ENCODE assay signal across 8 cellular contexts in genomic region chr4:73735231-73735630, GRCh38. TPM values are rescaled to one million over a fixed set of nuclear protein-coding genes. Genes with fewer than 3 reads are reported as not detected.
DNase-seq lines count a peak whose midpoint lies in the region; ATAC-seq and TF ChIP-seq lines count a peak whose summit lies in the region.

No MANE protein-coding gene starts in this region.

- in situ Hi-C loops in transverse colon (cut with MboI; ENCODE audit: low pct_ligation_motif_present in 1 of 4, low pct_unique_long_range_greater_than_20kb in 1 of 4, low sequenced_read_pairs in 3 of 4): no loop called here

- TF ChIP-seq POLR2A in transverse colon (IDR thresholded peaks at IDR 0.05): no peak

- 49 to 64% methylated on average over 2 to 3 of the region's 3 CpGs for WGBS in transverse colon (ENCODE audit: low coverage in 1 of 2), 2 donors

- H3K4me1 ChIP-seq in transverse colon: peaks cover 0 to 6% (median 2%) of the 10 kb centered on the region in 4 donors

- TF ChIP-seq EP300 in transverse colon (IDR thresholded peaks at IDR 0.05; ENCODE audit: low read depth): no peak

- H3K4me3 ChIP-seq in choroid plexus epithelial cell (ENCODE audit: low read depth, low read length) (no peak overlapping the region), transverse colon (no peak overlapping the region)

- ATAC-seq in GM21367 (IDR thresholded peaks at IDR 0.05; ENCODE audit: unreplicated experiment) (peak; percentile 84), HG03432 (IDR thresholded peaks at IDR 0.05; ENCODE audit: unreplicated experiment) (peak; percentile 91)

- TF ChIP-seq CTCF in choroid plexus epithelial cell (conservative IDR thresholded peaks at IDR 0.05; ENCODE audit: low read depth, low read length): no peak
- no peak for TF ChIP-seq CTCF in transverse colon (IDR thresholded peaks at IDR 0.05)

- no peak overlapping the region for H3K27ac ChIP-seq in transverse colon

- no peaks in the 10 kb centered on the region for H3K36me3 ChIP-seq in transverse colon

- no peaks in the 10 kb centered on the region for H3K9me3 ChIP-seq in transverse colon

- intact Hi-C loops in transverse colon (cut with DNase I; ENCODE audit: low total_unique reads): loop anchor here (10.0 kb wide), 1 partner anchor 380 kb away; no protein-coding TSS in a partner anchor

- H3K27me3 ChIP-seq in transverse colon: no peaks in the 10 kb centered on the region

- DNase-seq in EH (ENCODE audit: low read depth): peak; percentile 61
- DNase-seq in choroid plexus epithelial cell (ENCODE audit: low read depth): peak; percentile 50
- no peak for DNase-seq in HUDEP-2 (lab: John Stamatoyannopoulos, UW; ENCODE audit: unreplicated experiment in 76 of 76)
- DNase-seq in stimulated activated CD4-positive, alpha-beta T cell treated with anti-CD3 and anti-CD28 coated beads, Interleukin-2, amount 100 ng/mL, for 48 hours: no peak
- DNase-seq in activated gamma-delta T cell (lab: John Stamatoyannopoulos, UW): no peak
- no peak for DNase-seq in transverse colon

RNA-seq across cellular contexts. Expression of gene CXCL8, which starts 5.1 kb away (rescaled TPM):
- 1 to 10 TPM in 1 of 4 donors, under 1 TPM in 1, not detected in 2; 0.55 to 1.1 TPM for total RNA-seq in transverse colon

Comparison
In these comparisons a context has a peak if more than half of its experiments do, and no peak if none do; other contexts are left out.
1. DNase-seq: peak in EH (single experiment) and choroid plexus epithelial cell (single experiment); none in HUDEP-2 (0 of 76), stimulated activated CD4-positive, alpha-beta T cell treated with anti-CD3 and anti-CD28 coated beads, Interleukin-2, amount 100 ng/mL, for 48 hours (0 of 2), activated gamma-delta T cell (single experiment) and transverse colon (single experiment).